Comparison of ENCODE assay signal across 11 cellular contexts in the genomic region with DNA sequence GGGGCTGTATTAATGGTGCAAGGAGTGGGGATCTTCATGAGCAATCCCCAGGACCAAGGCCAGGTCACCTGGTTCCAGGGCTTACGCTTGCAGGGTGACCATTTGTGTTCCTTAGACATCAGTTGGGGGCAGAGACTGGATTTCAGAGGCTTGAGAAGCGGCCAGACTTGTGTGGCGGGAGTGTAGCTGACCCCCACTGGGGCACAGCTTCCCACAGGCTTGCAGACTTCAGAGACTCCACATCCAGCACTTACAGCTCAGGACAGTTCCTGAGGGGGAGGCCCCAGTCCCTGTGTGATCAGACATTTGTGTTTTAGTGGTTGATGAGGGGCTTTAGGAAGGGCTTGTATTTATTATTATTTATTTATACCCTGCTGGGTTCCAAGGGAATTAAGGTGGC. TPM values are rescaled to one million over a fixed set of nuclear protein-coding genes. Genes with fewer than 3 reads are reported as not detected.
DNase-seq lines count a peak whose midpoint lies in the region; ATAC-seq, FAIRE-seq and TF ChIP-seq lines count a peak whose summit lies in the region.
"Had no signal": no experiment of that assay in that cellular context is flagged by ENCODE, and none has a peak within 500 bp of the region (broad histone marks: within the 10 kb centered on the region; RNA-seq: fewer than 3 reads in every experiment).

No MANE protein-coding gene starts in this region.

- DNase-seq in GM23248 (peak; percentile 67), adipocyte (ENCODE audit: low read depth) (peak; percentile 56), gastrocnemius medialis (peak in 1 of 2 donors; percentile 35), SIG-M5 (lab: John Stamatoyannopoulos, UW) (no peak), NCI-H1048 (lab: John Stamatoyannopoulos, UW) (no peak), urothelium cell line (ENCODE audit: low spot score) (no peak), T-helper 2 cell (no peak)
- DNase-seq: stimulated activated CD4-positive, alpha-beta T cell treated with anti-CD3 and anti-CD28 coated beads, Interleukin-4, amount 100 ng/mL, for 24 hours; stimulated activated naive CD8-positive, alpha-beta T cell treated with anti-CD3 and anti-CD28 coated beads, Interleukin-15, Interleukin-2, amounts not matched to agents 100 U/mL and 50 U/mL, for 24 hours had no signal

- TF ChIP-seq CTCF in gastroesophageal sphincter (IDR thresholded peaks at IDR 0.05) (no peak), gastrocnemius medialis (IDR thresholded peaks at IDR 0.05 in 4 of 5, conservative IDR thresholded peaks at IDR 0.05 in 1 of 5) (no peak)

- TF ChIP-seq POLR2A in gastroesophageal sphincter (IDR thresholded peaks at IDR 0.05) (no peak), gastrocnemius medialis (IDR thresholded peaks at IDR 0.05) (no peak)

- H4K20me1 ChIP-seq in GM23248 (ENCODE audit: insufficient read depth): no peaks in the 10 kb centered on the region

- TF ChIP-seq EP300 in gastroesophageal sphincter (IDR thresholded peaks at IDR 0.05): no peak

- peak overlapping the region; percentile 74 for H3K4me2 ChIP-seq in GM23248 (ENCODE audit: unreplicated experiment)

- no peaks in the 10 kb centered on the region for H3K27me3 ChIP-seq in GM23248 (replicated peaks; ENCODE audit: insufficient read depth)
- H3K27me3 ChIP-seq in adipocyte (replicated peaks; ENCODE audit: control insufficient read depth, insufficient read depth, low read length): no peaks in the 10 kb centered on the region
- no peaks in the 10 kb centered on the region for H3K27me3 ChIP-seq in gastroesophageal sphincter
- H3K27me3 ChIP-seq in gastrocnemius medialis: no peaks in the 10 kb centered on the region

- WGBS in GM23248 (ENCODE audit: low coverage in 1 of 2, low lambda C conversion rate in 2 of 2, missing lambda C conversion rate in 2 of 2), 2 experiments: 6 to 10% methylated on average over 3 of the region's 3 CpGs
- 46% methylated on average over 2 of the region's 3 CpGs; no CpG with 5 or more reads in 1 of the 2 donors for WGBS in gastroesophageal sphincter (ENCODE audit: low coverage in 1 of 2), 2 donors

- H3K79me2 ChIP-seq in GM23248 (ENCODE audit: insufficient read depth): peaks cover 31% of the 10 kb centered on the region

- H3K4me3 ChIP-seq in GM23248 (peak overlapping the region; percentile 51), adipocyte (ENCODE audit: low read length) (peak overlapping the region; percentile 43), gastroesophageal sphincter (no peak overlapping the region), gastrocnemius medialis (peak overlapping the region; percentile 24 to 45 (median 35))

- no peaks in the 10 kb centered on the region for H3K9me3 ChIP-seq in GM23248 (ENCODE audit: low read depth)
- H3K9me3 ChIP-seq in adipocyte (ENCODE audit: control insufficient read depth, low read length): no peaks in the 10 kb centered on the region
- H3K9me3 ChIP-seq in gastroesophageal sphincter: no peaks in the 10 kb centered on the region
- no peaks in the 10 kb centered on the region for H3K9me3 ChIP-seq in gastrocnemius medialis

- intact Hi-C loops in gastrocnemius medialis (cut with DNase I; ENCODE audit: low total_unique reads): loop anchor here (1.0 kb wide), 1 partner anchor 15 kb away; a partner anchor contains a TSS

- peaks cover 22% of the 10 kb centered on the region for H3F3A ChIP-seq in GM23248 (ENCODE audit: insufficient read depth)

- H3K9ac ChIP-seq in GM23248: peak overlapping the region; percentile 33
- no peak overlapping the region for H3K9ac ChIP-seq in adipocyte (ENCODE audit: low read length)

- H2AFZ ChIP-seq in GM23248: peak overlapping the region; percentile 6; the same call in 1 of the 2 replicates

- no peak for FAIRE-seq in urothelium cell line (lab: Jason Lieb, UNC)

- in situ Hi-C loops in GM23248 (cut with MboI) (no loop called here), gastrocnemius medialis (cut with MboI; ENCODE audit: low sequenced_read_pairs in 4 of 4) (no loop called here)

- H3K4me1 ChIP-seq in GM23248 (ENCODE audit: insufficient read depth) (peaks cover 76% of the 10 kb centered on the region), adipocyte (ENCODE audit: control insufficient read depth, insufficient read depth, low read length) (peaks cover 50% of the 10 kb centered on the region), gastroesophageal sphincter (peaks cover 2 to 29% (median 28%) of the 10 kb centered on the region in 3 donors), gastrocnemius medialis (peaks cover 12 to 25% of the 10 kb centered on the region in 2 donors)

- H3K27ac ChIP-seq in GM23248 (peak overlapping the region; percentile 55), gastroesophageal sphincter (peak overlapping the region in 3 of 4 donors; percentile 65 to 75 (median 69)), gastrocnemius medialis (no peak overlapping the region)

- H3K36me3 ChIP-seq in GM23248 (ENCODE audit: low read depth) (no peaks in the 10 kb centered on the region), adipocyte (ENCODE audit: control insufficient read depth, insufficient read depth, low read length, severe bottlenecking) (peaks cover 2% of the 10 kb centered on the region), gastroesophageal sphincter (peaks cover 0 to 3% of the 10 kb centered on the region in 2 donors), gastrocnemius medialis (peaks cover 0 to under 1% of the 10 kb centered on the region in 2 donors)

- ATAC-seq in gastroesophageal sphincter (peak; percentile 44), gastrocnemius medialis (peak; percentile 68 to 83)
- ATAC-seq: stimulated activated naive CD8-positive, alpha-beta T cell treated with anti-CD3 and anti-CD28 coated beads, Interleukin-15, Interleukin-2, amounts not matched to agents 100 U/mL and 50 U/mL, for 24 hours had no signal

- no peaks in the 10 kb centered on the region for H3K9me2 ChIP-seq in GM23248 (ENCODE audit: insufficient read depth)

RNA-seq across cellular contexts. Expression of a gene that starts 15.3 kb away (rescaled TPM):
- 17.7 and 32.9 TPM in 2 replicates for total RNA-seq in GM23248 (2014; rRNA removed; shearing (Covaris generic))
- polyA plus RNA-seq in GM23248 (2016; fragmentation: Nextera tagmentation; extraction: Ambion mirVana): 12.7 and 16.0 TPM in 2 replicates
- 10 to 100 TPM; 20.1 to 36.0 (median 27.8) TPM for total RNA-seq in gastroesophageal sphincter
- total RNA-seq in gastrocnemius medialis: 10 to 100 TPM; 28.8 to 45.2 (median 37.7) TPM

RNA-seq across cellular contexts. Expression of a gene that starts 17.5 kb away (rescaled TPM):
- total RNA-seq in GM23248 (2014; rRNA removed; shearing (Covaris generic)): 0.89 and 1.6 TPM in 2 replicates
- 0.41 and 1.0 TPM in 2 replicates for polyA plus RNA-seq in GM23248 (2016; fragmentation: Nextera tagmentation; extraction: Ambion mirVana)
- total RNA-seq in gastroesophageal sphincter (under 1 TPM in 2 of 4 donors, not detected in 2; 0.16 to 0.31 TPM), gastrocnemius medialis (not detected)
- total RNA-seq: kidney epithelial cell had no signal

RNA-seq across cellular contexts. Expression of a gene that starts 24.1 kb away (rescaled TPM):
- total RNA-seq in GM23248 (2014; rRNA removed; shearing (Covaris generic)): 252 and 263 TPM in 2 replicates
- polyA plus RNA-seq in GM23248 (2016; fragmentation: Nextera tagmentation; extraction: Ambion mirVana): 190 and 196 TPM in 2 replicates
- 100 to 1,000 TPM in 1 of 4 donors, 10 to 100 TPM in 3; 66.4 to 110 (median 82.8) TPM for total RNA-seq in gastroesophageal sphincter
- total RNA-seq in gastrocnemius medialis: 10 to 100 TPM; 55.6 to 97.9 (median 73.5) TPM

RNA-seq across cellular contexts. Expression of a gene that starts 24.2 kb away (rescaled TPM):
- total RNA-seq in GM23248 (2014; rRNA removed; shearing (Covaris generic)): 24.9 and 38.7 TPM in 2 replicates
- polyA plus RNA-seq in GM23248 (2016; fragmentation: Nextera tagmentation; extraction: Ambion mirVana): 38.1 and 39.5 TPM in 2 replicates
- 10 to 100 TPM; 16.9 to 30.4 (median 24.7) TPM for total RNA-seq in gastroesophageal sphincter
- total RNA-seq in gastrocnemius medialis: 10 to 100 TPM; 13.4 to 25.1 (median 16.7) TPM

RNA-seq across cellular contexts. Expression of a gene that starts 37.3 kb away (rescaled TPM):
- 0.51 and 0.76 TPM in 2 replicates for total RNA-seq in GM23248 (2014; rRNA removed; shearing (Covaris generic))
- 0.66 and 1.4 TPM in 2 replicates for polyA plus RNA-seq in GM23248 (2016; fragmentation: Nextera tagmentation; extraction: Ambion mirVana)
- total RNA-seq in gastroesophageal sphincter: under 1 TPM in 1 of 4 donors, not detected in 3; 0.54 TPM
- under 1 TPM in 1 of 4 donors, not detected in 3; 0.20 TPM for total RNA-seq in gastrocnemius medialis
- total RNA-seq: kidney epithelial cell had no signal

Comparison
In these comparisons a context has a peak if more than half of its experiments do, and no peak if none do; other contexts are left out.
1. DNase-seq: peak in GM23248 (single experiment) and adipocyte (single experiment); none in SIG-M5 (single experiment), NCI-H1048 (single experiment), urothelium cell line (single experiment) and T-helper 2 cell (0 of 5).
2. H3K27ac ChIP-seq: peak in GM23248 (single experiment) and gastroesophageal sphincter (3 of 4); none in gastrocnemius medialis (0 of 4).
3. H3K4me3 ChIP-seq: peak in GM23248 (single experiment), adipocyte (single experiment) and gastrocnemius medialis (4 of 4); none in gastroesophageal sphincter (0 of 2).